In genomic region chr7:55135462-55135861, GRCh38 we compare ENCODE assay signal across 25 cellular contexts.
"Had no signal": no experiment of that assay in that cellular context is flagged by ENCODE, and none has a peak within 500 bp of the region (broad histone marks: within the 10 kb centered on the region; RNA-seq: fewer than 3 reads in every experiment).

No MANE protein-coding gene starts in this region.

- H3K4me3 ChIP-seq: cardiac muscle cell, left ventricle myocardium inferior, ovary, prostate gland, thyroid gland, upper lobe of right lung had no signal

- H3K36me3 Mint-ChIP-seq: activated naive CD8-positive, alpha-beta T cell treated with anti-CD3 and anti-CD28 coated beads, Interleukin-2, amount 10 ng/mL, durations not matched to agents 7 days and 5 days; mesothelial cell of epicardium; natural killer cell had no signal

- H3K27me3 ChIP-seq: cardiac muscle cell, ovary, thyroid gland, upper lobe of right lung had no signal

- ATAC-seq: activated CD4-positive, alpha-beta T cell treated with anti-CD3 and anti-CD28 coated beads for 36 hours; natural killer cell; stimulated activated naive CD8-positive, alpha-beta T cell treated with anti-CD3 and anti-CD28 coated beads, Interleukin-15, Interleukin-2, amounts not matched to agents 100 U/mL and 50 U/mL, for 24 hours; upper lobe of right lung had no signal

- H3K36me3 ChIP-seq: cardiac muscle cell, left ventricle myocardium inferior, ovary, prostate gland, thyroid gland, upper lobe of right lung had no signal

- H3K9me3 Mint-ChIP-seq: natural killer cell had no signal

- H3K9me3 ChIP-seq: ovary, prostate gland, thyroid gland, upper lobe of right lung had no signal

- H3K4me1 Mint-ChIP-seq: activated naive CD8-positive, alpha-beta T cell treated with anti-CD3 and anti-CD28 coated beads, Interleukin-2, amount 10 ng/mL, durations not matched to agents 7 days and 5 days; natural killer cell had no signal

- H3K4me3 Mint-ChIP-seq: activated B cell treated with CpG ODN at 0.5 μM for 24 hours; activated CD4-positive, alpha-beta T cell treated with anti-CD3 and anti-CD28 coated beads for 36 hours; activated naive CD8-positive, alpha-beta T cell treated with anti-CD3 and anti-CD28 coated beads, Interleukin-2, amount 10 ng/mL, durations not matched to agents 7 days and 5 days; activated T-cell treated with anti-CD3 and anti-CD28 coated beads, Interleukin-2, amount 50 U/mL, for 24 hours; dendritic cell treated with granulocyte-macrophage colony-stimulating factor and Interleukin-4, amounts not matched to agents 40 ng/mL and 50 ng/mL, for 4 days; mesothelial cell of epicardium; natural killer cell; T-helper 1 cell treated with Interleukin-12 subunit alpha and Interleukin-12 subunit beta and Interleukin-4 antibody, amounts not matched to agents 30 μg/mL and 1 μg/mL, for 36 hours had no signal

- H3K27ac ChIP-seq: cardiac muscle cell, ovary, prostate gland, thyroid gland, upper lobe of right lung had no signal

- H3K27ac Mint-ChIP-seq: activated B cell treated with CpG ODN at 0.5 μM for 24 hours; activated CD4-positive, alpha-beta T cell treated with anti-CD3 and anti-CD28 coated beads for 36 hours; activated naive CD8-positive, alpha-beta T cell treated with anti-CD3 and anti-CD28 coated beads, Interleukin-2, amount 10 ng/mL, durations not matched to agents 7 days and 5 days; activated T-cell treated with anti-CD3 and anti-CD28 coated beads, Interleukin-2, amount 50 U/mL, for 24 hours; activated T-helper 2 cell treated with anti-CD3 and anti-CD28 coated beads, Interferon-gamma antibody, Interleukin-2, Interleukin-4, amounts not matched to agents 10 μg/mL and 5 μg/mL and 100 μg/mL, durations not matched to agents 14 hours and 24 hours and 36 hours; dendritic cell treated with granulocyte-macrophage colony-stimulating factor and Interleukin-4, amounts not matched to agents 40 ng/mL and 50 ng/mL, for 4 days; mesothelial cell of epicardium; natural killer cell; T-helper 1 cell treated with Interleukin-12 subunit alpha and Interleukin-12 subunit beta and Interleukin-4 antibody, amounts not matched to agents 30 μg/mL and 1 μg/mL, for 36 hours had no signal

- DNase-seq: activated B cell treated with CpG ODN at 0.5 μM for 24 hours; activated CD4-positive, alpha-beta T cell treated with anti-CD3 and anti-CD28 coated beads for 36 hours; activated CD4-positive, alpha-beta T cell treated with anti-CD3 and anti-CD28 coated beads, Interleukin-2, amount 50 U/mL, for 4 hours; activated CD8-positive, alpha-beta memory T cell treated with anti-CD3 and anti-CD28 coated beads for 24 hours; activated CD8-positive, alpha-beta memory T cell treated with anti-CD3 and anti-CD28 coated beads, Interleukin-2, amount 50 U/mL, for 4 hours; activated naive CD4-positive, alpha-beta T cell treated with Interleukin-2 at 50 U/mL for 16 hours; activated naive CD8-positive, alpha-beta T cell treated with anti-CD3 and anti-CD28 coated beads, Interleukin-2, amount 10 ng/mL, durations not matched to agents 7 days and 5 days; activated T-cell treated with anti-CD3 and anti-CD28 coated beads, Interleukin-2, amount 50 U/mL, for 24 hours; amniotic stem cell; effector CD8-positive, alpha-beta T cell; foreskin melanocyte; hippocampal formation; left ventricle myocardium inferior; natural killer cell; ovary; stimulated activated CD4-positive, alpha-beta T cell treated with anti-CD3 and anti-CD28 coated beads, Interleukin-4, amount 100 ng/mL, for 24 hours; stimulated activated naive CD8-positive, alpha-beta T cell treated with anti-CD3 and anti-CD28 coated beads, Interleukin-15, Interleukin-2, amounts not matched to agents 100 U/mL and 50 U/mL, for 24 hours; thyroid gland; upper lobe of right lung had no signal

- H3K27me3 Mint-ChIP-seq: activated naive CD8-positive, alpha-beta T cell treated with anti-CD3 and anti-CD28 coated beads, Interleukin-2, amount 10 ng/mL, durations not matched to agents 7 days and 5 days; dendritic cell treated with granulocyte-macrophage colony-stimulating factor and Interleukin-4, amounts not matched to agents 40 ng/mL and 50 ng/mL, for 4 days had no signal
